1 cellular context compared by ENCODE assay signal in genomic region chr18:9392726-9393125, GRCh38.
TF ChIP-seq lines count a peak whose summit lies in the region.

No MANE protein-coding gene starts in this region.

TF ChIP-seq in GM23338, 12 proteins besides CTCF, POLR2A, EP300 and RAD21:
- TF ChIP-seq ZNF114 (CRISPR knock-in tag; IDR thresholded peaks at IDR 0.05) (no peak), JUNB (IDR thresholded peaks at IDR 0.05; ENCODE audit: unreplicated experiment) (no peak), EZH2 (IDR thresholded peaks at IDR 0.05; ENCODE audit: low read depth, unreplicated experiment) (no peak), REST (IDR thresholded peaks at IDR 0.05; ENCODE audit: unreplicated experiment) (no peak), NANOG (IDR thresholded peaks at IDR 0.05; ENCODE audit: borderline replicate concordance) (no peak), ZNF462 (CRISPR knock-in tag; IDR thresholded peaks at IDR 0.05) (no peak), POLR2AphosphoS5 (IDR thresholded peaks at IDR 0.05; ENCODE audit: low read depth) (no peak), CREB1 (CRISPR knock-in tag; IDR thresholded peaks at IDR 0.05; ENCODE audit: low read depth) (no peak), ZNF331 (CRISPR knock-in tag; IDR thresholded peaks at IDR 0.05; ENCODE audit: low read depth) (no peak), EZH2phosphoT487 (IDR thresholded peaks at IDR 0.05; ENCODE audit: unreplicated experiment) (no peak), STAT1 (IDR thresholded peaks at IDR 0.05; ENCODE audit: unreplicated experiment) (no peak), ETS1 (IDR thresholded peaks at IDR 0.05) (no peak)
